8 cellular contexts compared by ENCODE assay signal in the genomic region with DNA sequence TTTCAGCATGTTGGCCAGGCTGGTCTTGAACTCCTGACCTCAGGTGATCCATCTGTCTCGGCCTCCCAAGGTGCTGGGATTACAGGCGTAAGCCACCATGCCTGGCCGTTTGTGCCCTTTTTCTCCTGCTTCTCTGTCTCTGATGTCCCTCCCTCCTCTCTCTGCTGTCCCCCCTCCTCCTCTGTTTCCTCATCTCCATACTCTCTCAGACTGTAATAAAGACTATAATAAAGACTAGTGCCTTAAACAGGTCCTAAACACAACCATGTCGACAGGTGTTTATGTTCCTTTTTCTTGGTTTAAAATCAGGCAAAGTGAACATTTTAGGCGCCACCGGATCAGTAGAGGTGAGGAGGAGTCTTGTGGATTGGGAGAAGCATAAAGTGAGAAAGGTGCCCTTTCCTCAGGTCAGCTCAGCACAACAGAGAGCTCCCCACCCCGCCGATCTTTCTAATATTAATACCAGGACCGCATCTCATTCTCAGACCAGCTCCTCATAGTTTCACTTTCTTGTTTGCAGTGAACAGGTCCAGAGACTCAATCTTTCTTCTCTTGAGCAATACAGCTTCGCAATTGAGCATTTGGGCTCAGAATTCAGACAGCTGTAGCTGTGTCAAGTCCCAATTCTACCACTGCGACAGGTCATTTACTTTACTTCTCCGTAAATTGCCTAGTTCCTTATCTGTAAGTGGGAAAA. TPM values are rescaled to one million over a fixed set of nuclear protein-coding genes. Genes with fewer than 3 reads are reported as not detected.
DNase-seq lines count a peak whose midpoint lies in the region; ATAC-seq and TF ChIP-seq lines count a peak whose summit lies in the region.

No MANE protein-coding gene starts in this region.

- H3K9me3 ChIP-seq in ascending aorta = no peaks in the 10 kb centered on the region

- H3K27ac Mint-ChIP-seq in IgD-negative memory B cell = no peak overlapping the region

- H3K4me1 Mint-ChIP-seq in IgD-negative memory B cell = peaks cover 5 to 8% (median 6%) of the 10 kb centered on the region in 3 donors

- no peaks in the 10 kb centered on the region for H3K27me3 ChIP-seq in ascending aorta

- H3K36me3 Mint-ChIP-seq in IgD-negative memory B cell = no peaks in the 10 kb centered on the region

- no peaks in the 10 kb centered on the region for H3K36me3 ChIP-seq in ascending aorta

- TF ChIP-seq CTCF in GM13977 (IDR thresholded peaks at IDR 0.05; ENCODE audit: extremely low read depth, insufficient read depth, missing control alignments) (no peak), fibroblast of villous mesenchyme (IDR thresholded peaks at IDR 0.05; ENCODE audit: insufficient read depth, low read depth, low read length) (no peak), ascending aorta (IDR thresholded peaks at IDR 0.05) (no peak)

- in situ Hi-C loops in GM13977 (cut with MboI; ENCODE audit: low pct_unique_long_range_greater_than_20kb, low sequenced_read_pairs, unreplicated experiment) = no loop called here

- no peaks in the 10 kb centered on the region for H3K9me3 Mint-ChIP-seq in IgD-negative memory B cell

- peak; percentile 94 for ATAC-seq in GM21576 (IDR thresholded peaks at IDR 0.05; ENCODE audit: unreplicated experiment)

- H3K4me3 Mint-ChIP-seq in IgD-negative memory B cell = peak overlapping the region; percentile 5 to 86 (median 70)

- H3K27ac ChIP-seq in ascending aorta = no peak overlapping the region

- no peaks in the 10 kb centered on the region for H3K4me1 ChIP-seq in ascending aorta

- intact Hi-C loops in ascending aorta (cut with DNase I) = no loop called here

- peak overlapping the region; percentile 42 for H3K4me3 ChIP-seq in fibroblast of villous mesenchyme (ENCODE audit: low read depth, low read length)
- no peak overlapping the region for H3K4me3 ChIP-seq in ascending aorta

- DNase-seq in GM13977 (ENCODE audit: low spot score) (peak; percentile 56), fibroblast of villous mesenchyme (ENCODE audit: low read depth) (peak; percentile 32), ascending aorta (ENCODE audit: low spot score in 2 of 2) (no peak), SIG-M5 (lab: John Stamatoyannopoulos, UW) (no peak)
- DNase-seq in stimulated activated CD4-positive, alpha-beta T cell treated with anti-CD3 and anti-CD28 coated beads, Interleukin-4, amount 100 ng/mL, for 4 hours = no peak
- DNase-seq in activated CD8-positive, alpha-beta memory T cell treated with anti-CD3 and anti-CD28 coated beads, Interleukin-2, amount 50 U/mL, for 4 hours = no peak

- H3K27me3 Mint-ChIP-seq in IgD-negative memory B cell = peaks cover 9% of the 10 kb centered on the region

RNA-seq across cellular contexts. Expression of a gene that starts 23.7 kb away (rescaled TPM):
- 17.6 TPM for polyA plus RNA-seq in IgD-negative memory B cell
- total RNA-seq in fibroblast of villous mesenchyme (17.1 and 20.7 TPM in 2 replicates), ascending aorta (27.2 TPM)

RNA-seq across cellular contexts. Expression of a gene that starts 24.4 kb away (rescaled TPM):
- 0.90 TPM for polyA plus RNA-seq in IgD-negative memory B cell
- total RNA-seq in fibroblast of villous mesenchyme (0.32 and 0.43 TPM in 2 replicates), ascending aorta (not detected)

Comparison
In these comparisons a context has a peak if more than half of its experiments do, and no peak if none do; other contexts are left out.
1. DNase-seq: peak in GM13977 (single experiment) and fibroblast of villous mesenchyme (single experiment); none in ascending aorta (0 of 2), stimulated activated CD4-positive, alpha-beta T cell treated with anti-CD3 and anti-CD28 coated beads, Interleukin-4, amount 100 ng/mL, for 4 hours (0 of 2), SIG-M5 (single experiment) and activated CD8-positive, alpha-beta memory T cell treated with anti-CD3 and anti-CD28 coated beads, Interleukin-2, amount 50 U/mL, for 4 hours (single experiment).